13 cellular contexts compared by ENCODE assay signal in genomic region chr5:9046756-9047481, GRCh38.
DNase-seq lines count a peak whose midpoint lies in the region; ATAC-seq, FAIRE-seq and TF ChIP-seq lines count a peak whose summit lies in the region.
"Had no signal": no experiment of that assay in that cellular context is flagged by ENCODE, and none has a peak within 500 bp of the region (broad histone marks: within the 10 kb centered on the region; RNA-seq: fewer than 3 reads in every experiment).

No MANE protein-coding gene starts in this region.

- H3K4me1 ChIP-seq in breast epithelium: no peaks in the 10 kb centered on the region
- H3K4me1 ChIP-seq in astrocyte (ENCODE audit: insufficient read depth, low read length): peaks cover 21% of the 10 kb centered on the region
- H3K4me1 ChIP-seq in upper lobe of right lung: no peaks in the 10 kb centered on the region

- H3K9me3 Mint-ChIP-seq in MCF 10A (ENCODE audit: unreplicated experiment) (no peaks in the 10 kb centered on the region), astrocyte (ENCODE audit: unreplicated experiment) (no peaks in the 10 kb centered on the region)
- H3K9me3 Mint-ChIP-seq in activated CD8-positive, alpha-beta T cell treated with anti-CD3 and anti-CD28 coated beads for 36 hours: no peaks in the 10 kb centered on the region

- H3K4me1 Mint-ChIP-seq in MCF 10A (ENCODE audit: insufficient read depth, unreplicated experiment): peaks cover 7% of the 10 kb centered on the region
- peaks cover 15% of the 10 kb centered on the region for H3K4me1 Mint-ChIP-seq in astrocyte (ENCODE audit: low read depth, unreplicated experiment)
- H3K4me1 Mint-ChIP-seq in activated CD8-positive, alpha-beta T cell treated with anti-CD3 and anti-CD28 coated beads for 36 hours (ENCODE audit: low read depth): no peaks in the 10 kb centered on the region
- H3K4me1 Mint-ChIP-seq: immature natural killer cell had no signal

- H3K4me3 Mint-ChIP-seq in MCF 10A (ENCODE audit: unreplicated experiment) (no peak overlapping the region), astrocyte (ENCODE audit: unreplicated experiment) (no peak overlapping the region)
- no peak overlapping the region for H3K4me3 Mint-ChIP-seq in activated CD8-positive, alpha-beta T cell treated with anti-CD3 and anti-CD28 coated beads for 36 hours
- H3K4me3 Mint-ChIP-seq: immature natural killer cell had no signal

- no peaks in the 10 kb centered on the region for H3K27me3 Mint-ChIP-seq in MCF 10A (ENCODE audit: insufficient read depth, unreplicated experiment)
- no peaks in the 10 kb centered on the region for H3K27me3 Mint-ChIP-seq in astrocyte (ENCODE audit: low read depth, unreplicated experiment)
- H3K27me3 Mint-ChIP-seq in activated CD8-positive, alpha-beta T cell treated with anti-CD3 and anti-CD28 coated beads for 36 hours: no peaks in the 10 kb centered on the region

- H3K27me3 ChIP-seq in breast epithelium (no peaks in the 10 kb centered on the region), astrocyte (ENCODE audit: insufficient read depth, low read length) (no peaks in the 10 kb centered on the region), upper lobe of right lung (no peaks in the 10 kb centered on the region)

- H2AFZ ChIP-seq in astrocyte (ENCODE audit: low read depth, low read length): no peak overlapping the region

- H3K4me2 ChIP-seq in astrocyte (ENCODE audit: low read length): peak overlapping the region; percentile 70

- H3K4me3 ChIP-seq in breast epithelium (no peak overlapping the region), astrocyte (ENCODE audit: insufficient read depth, low read depth, low read length) (peak overlapping the region; percentile 9), upper lobe of right lung (no peak overlapping the region)
- H3K4me3 ChIP-seq: K562 had no signal

- POLR2A ChIA-PET in MCF 10A (lab: Yijun Ruan, JAX): no interaction called here
- POLR2A ChIA-PET in activated CD8-positive, alpha-beta T cell treated with anti-CD3 and anti-CD28 coated beads for 36 hours (lab: Charles Lee): no interaction called here

- no peak for TF ChIP-seq POLR2A in breast epithelium (IDR thresholded peaks at IDR 0.05)

- H3K36me3 ChIP-seq in breast epithelium: no peaks in the 10 kb centered on the region
- H3K36me3 ChIP-seq in astrocyte (ENCODE audit: insufficient read depth, low read length): no peaks in the 10 kb centered on the region
- H3K36me3 ChIP-seq in upper lobe of right lung: no peaks in the 10 kb centered on the region

- H3K27ac Mint-ChIP-seq in MCF 10A (ENCODE audit: low read depth, unreplicated experiment) (peak overlapping the region; percentile 2), astrocyte (ENCODE audit: unreplicated experiment) (peak overlapping the region; percentile 96)
- H3K27ac Mint-ChIP-seq in activated CD8-positive, alpha-beta T cell treated with anti-CD3 and anti-CD28 coated beads for 36 hours: no peak overlapping the region
- H3K27ac Mint-ChIP-seq: immature natural killer cell had no signal

- no peaks in the 10 kb centered on the region for H4K20me1 ChIP-seq in astrocyte (ENCODE audit: insufficient read depth, low read length)

- peak overlapping the region; percentile 77 for H3K9ac ChIP-seq in astrocyte (ENCODE audit: low read length)

- peak; percentile 99 for FAIRE-seq in astrocyte (lab: Jason Lieb, UNC)
- FAIRE-seq: K562 had no signal

- no TSS peak for BruUV-seq in MCF 10A (replicated peaks; lab: Mats Ljungman, UMichigan)

- intact Hi-C loops in MCF 10A (cut with micrococcal nuclease): no loop called here
- intact Hi-C loops in breast epithelium (cut with DNase I; ENCODE audit: low total_unique reads): no loop called here
- intact Hi-C loops in left cardiac atrium (cut with DNase I): no loop called here
- intact Hi-C loops in upper lobe of right lung (cut with DNase I): no loop called here
- intact Hi-C loops in activated CD8-positive, alpha-beta T cell treated with anti-CD3 and anti-CD28 coated beads for 36 hours (cut with micrococcal nuclease): no loop called here

- TF ChIP-seq CTCF in MCF 10A (IDR thresholded peaks at IDR 0.05; ENCODE audit: unreplicated experiment): no peak
- no peak for TF ChIP-seq CTCF in breast epithelium (IDR thresholded peaks at IDR 0.05)
- no peak for TF ChIP-seq CTCF in astrocyte (IDR thresholded peaks at IDR 0.05; ENCODE audit: insufficient read depth, low read depth, low read length)
- no peak for TF ChIP-seq CTCF in upper lobe of right lung (IDR thresholded peaks at IDR 0.05)
- TF ChIP-seq CTCF in activated CD8-positive, alpha-beta T cell treated with anti-CD3 and anti-CD28 coated beads for 36 hours (IDR thresholded peaks at IDR 0.05): no peak

- no peak overlapping the region for H3K27ac ChIP-seq in breast epithelium
- H3K27ac ChIP-seq in astrocyte (ENCODE audit: low read depth, low read length): peak overlapping the region; percentile 99
- H3K27ac ChIP-seq in upper lobe of right lung: no peak overlapping the region
- H3K27ac ChIP-seq: 22Rv1 had no signal

- DNase-seq in MCF 10A (ENCODE audit: unreplicated experiment): peak; percentile 74
- DNase-seq in breast epithelium (ENCODE audit: low spot score in 2 of 2): no peak
- DNase-seq in astrocyte (ENCODE audit: low read depth): peak; percentile 95
- DNase-seq in left cardiac atrium: peak; percentile 48
- no peak for DNase-seq in upper lobe of right lung
- DNase-seq in activated CD8-positive, alpha-beta memory T cell treated with anti-CD3 and anti-CD28 coated beads, Interleukin-2, amount 50 U/mL, for 48 hours: no peak
- no peak for DNase-seq in activated CD8-positive, alpha-beta T cell treated with anti-CD3 and anti-CD28 coated beads for 36 hours
- DNase-seq: activated CD8-positive, alpha-beta memory T cell treated with anti-CD3 and anti-CD28 coated beads, Interleukin-2, amount 50 U/mL, for 4 hours; immature natural killer cell; NCI-H510A treated with DMSO at 0.1 percent for 48 hours had no signal

- H3K79me2 ChIP-seq in astrocyte (ENCODE audit: insufficient read depth, low read length): no peaks in the 10 kb centered on the region

- CTCF ChIA-PET in MCF 10A (lab: Yijun Ruan, JAX): interaction anchor here (1.0 kb wide), 1 partner anchor 14 kb away, joined by 3 read pairs; no protein-coding TSS in a partner anchor
- CTCF ChIA-PET in activated CD8-positive, alpha-beta T cell treated with anti-CD3 and anti-CD28 coated beads for 36 hours (lab: Charles Lee): no interaction called here

- no peaks in the 10 kb centered on the region for H3K9me3 ChIP-seq in breast epithelium
- H3K9me3 ChIP-seq in astrocyte (ENCODE audit: insufficient read depth, low read depth, low read length): no peaks in the 10 kb centered on the region
- H3K9me3 ChIP-seq in upper lobe of right lung: no peaks in the 10 kb centered on the region

- H3K36me3 Mint-ChIP-seq in MCF 10A (ENCODE audit: insufficient read depth, unreplicated experiment): no peaks in the 10 kb centered on the region
- H3K36me3 Mint-ChIP-seq in astrocyte (ENCODE audit: low read depth, unreplicated experiment): peaks cover 15% of the 10 kb centered on the region
- no peaks in the 10 kb centered on the region for H3K36me3 Mint-ChIP-seq in activated CD8-positive, alpha-beta T cell treated with anti-CD3 and anti-CD28 coated beads for 36 hours (ENCODE audit: low read depth)
- H3K36me3 Mint-ChIP-seq: immature natural killer cell had no signal

- ATAC-seq in left cardiac atrium (peak; percentile 71 to 97), upper lobe of right lung (peak; percentile 64), GM19324 (IDR thresholded peaks at IDR 0.05; ENCODE audit: low FRiP score, unreplicated experiment) (no peak)
- ATAC-seq in activated CD8-positive, alpha-beta T cell treated with anti-CD3 and anti-CD28 coated beads for 36 hours: no peak
- ATAC-seq: K562 had no signal

Comparison
In these comparisons a context has a peak if more than half of its experiments do, and no peak if none do; other contexts are left out.
1. DNase-seq: peak in MCF 10A (single experiment), astrocyte (single experiment) and left cardiac atrium (single experiment); none in breast epithelium (0 of 2), upper lobe of right lung (single experiment), activated CD8-positive, alpha-beta memory T cell treated with anti-CD3 and anti-CD28 coated beads, Interleukin-2, amount 50 U/mL, for 48 hours (single experiment) and activated CD8-positive, alpha-beta T cell treated with anti-CD3 and anti-CD28 coated beads for 36 hours (single experiment).
2. ATAC-seq: peak in left cardiac atrium (2 of 2) and upper lobe of right lung (single experiment); none in GM19324 (single experiment) and activated CD8-positive, alpha-beta T cell treated with anti-CD3 and anti-CD28 coated beads for 36 hours (single experiment).